Comparison of ENCODE assay signal across 23 cellular contexts in genomic region chr2:68060652-68061051, GRCh38. TPM values are rescaled to one million over a fixed set of nuclear protein-coding genes. Genes with fewer than 3 reads are reported as not detected.
DNase-seq lines count a peak whose midpoint lies in the region; ATAC-seq and TF ChIP-seq lines count a peak whose summit lies in the region.
"Had no signal": no experiment of that assay in that cellular context is flagged by ENCODE, and none has a peak within 500 bp of the region (broad histone marks: within the 10 kb centered on the region; RNA-seq: fewer than 3 reads in every experiment).

No MANE protein-coding gene starts in this region.

- POLR2A ChIA-PET in naive thymus-derived CD4-positive, alpha-beta T cell (lab: Charles Lee), result no interaction called here

- DNase-seq in HPDE6-E6E7 (ENCODE audit: extremely low spot score) (peak; percentile 27), BE2C (no peak)
- DNase-seq in naive thymus-derived CD4-positive, alpha-beta T cell, result no peak
- DNase-seq in activated CD4-positive, alpha-beta T cell treated with anti-CD3 and anti-CD28 coated beads for 1 hour, result no peak
- DNase-seq in stimulated activated naive CD4-positive, alpha-beta T cell treated with Interleukin-2 at 50 U/mL for 16 hours (lab: John Stamatoyannopoulos, UW), result no peak
- DNase-seq: activated CD4-positive, alpha-beta T cell treated with anti-CD3 and anti-CD28 coated beads for 48 hours; activated naive CD8-positive, alpha-beta T cell treated with anti-CD3 and anti-CD28 coated beads, Interleukin-2, amount 10 ng/mL, durations not matched to agents 7 days and 5 days; DMS153; GF-D8; kidney glomerular epithelial cell; NCI-H1694 treated with DMSO at 0.1 percent for 48 hours; SIG-M5; spleen; stimulated activated CD4-positive, alpha-beta T cell treated with anti-CD3 and anti-CD28 coated beads, Interleukin-4, amount 100 ng/mL, for 4 hours; stomach; upper lobe of left lung had no signal

- CTCF ChIA-PET in naive thymus-derived CD4-positive, alpha-beta T cell (lab: Charles Lee), result interaction anchor here (0.6 kb wide), 1 partner anchor 231 kb away, joined by 3 read pairs; no protein-coding TSS in a partner anchor

- ATAC-seq in naive thymus-derived CD4-positive, alpha-beta T cell, result no peak
- ATAC-seq in GM19463 (IDR thresholded peaks at IDR 0.05; ENCODE audit: unreplicated experiment), result no peak
- ATAC-seq: HCT116, K562 had no signal

- no peak overlapping the region for H3K27ac ChIP-seq in BLaER1 treated with 17β-estradiol and CSF1 and Interleukin-3, amounts not matched to agents 10 nM and 100 nM
- H3K27ac ChIP-seq in naive thymus-derived CD4-positive, alpha-beta T cell (ENCODE audit: low read depth, low read length), result no peak overlapping the region
- H3K27ac ChIP-seq: esophagus muscularis mucosa, spleen, stomach, upper lobe of left lung had no signal

- H3K4me3 ChIP-seq in BLaER1 treated with 17β-estradiol and CSF1 and Interleukin-3, amounts not matched to agents 10 nM and 100 nM, result no peak overlapping the region
- no peak overlapping the region for H3K4me3 ChIP-seq in naive thymus-derived CD4-positive, alpha-beta T cell (ENCODE audit: low read length)
- H3K4me3 ChIP-seq in BE2C (ENCODE audit: low read depth, low read length), result no peak overlapping the region
- H3K4me3 ChIP-seq: esophagus muscularis mucosa, K562, stomach, upper lobe of left lung had no signal

- H3K9me3 Mint-ChIP-seq in brain, result peaks cover 0 to 7% (median 6%) of the 10 kb centered on the region in 5 experiments
- H3K9me3 Mint-ChIP-seq in naive thymus-derived CD4-positive, alpha-beta T cell, result no peaks in the 10 kb centered on the region
- H3K9me3 Mint-ChIP-seq: activated naive CD8-positive, alpha-beta T cell treated with anti-CD3 and anti-CD28 coated beads, Interleukin-2, amount 10 ng/mL, durations not matched to agents 7 days and 5 days; activated T-helper 1 cell treated with anti-CD3 and anti-CD28 coated beads, Interleukin-12 subunit alpha, Interleukin-12 subunit beta, Interleukin-2, Interleukin-4 antibody, amounts not matched to agents 30 ng/mL and 10 ng/mL and 1 ng/mL, durations not matched to agents 14 hours and 24 hours and 36 hours had no signal

- peaks cover 8 to 50% (median 16%) of the 10 kb centered on the region in 10 experiments for H3K4me1 ChIP-seq in BLaER1 treated with 17β-estradiol and CSF1 and Interleukin-3, amounts not matched to agents 10 nM and 100 nM
- peaks cover 11 to 12% of the 10 kb centered on the region in 2 donors for H3K4me1 ChIP-seq in naive thymus-derived CD4-positive, alpha-beta T cell (ENCODE audit: control insufficient read depth in 2 of 2, insufficient read depth in 2 of 2, low read length in 2 of 2)
- H3K4me1 ChIP-seq in BE2C, result no peaks in the 10 kb centered on the region

- H3K9ac ChIP-seq in BLaER1 treated with 17β-estradiol and CSF1 and Interleukin-3, amounts not matched to agents 10 nM and 100 nM, result no peak overlapping the region; a peak in 1 of 22 replicates

- peak overlapping the region; percentile 4 to 91 (median 33) for H3K4me3 Mint-ChIP-seq in brain
- peak overlapping the region in 6 of 10 donors; percentile 9 to 84 (median 28) for H3K4me3 Mint-ChIP-seq in naive thymus-derived CD4-positive, alpha-beta T cell
- H3K4me3 Mint-ChIP-seq: activated naive CD8-positive, alpha-beta T cell treated with anti-CD3 and anti-CD28 coated beads, Interleukin-2, amount 10 ng/mL, durations not matched to agents 7 days and 5 days had no signal

- H3K27me3 ChIP-seq in BLaER1 treated with 17β-estradiol and CSF1 and Interleukin-3, amounts not matched to agents 10 nM and 100 nM, result no peaks in the 10 kb centered on the region
- no peaks in the 10 kb centered on the region for H3K27me3 ChIP-seq in naive thymus-derived CD4-positive, alpha-beta T cell (ENCODE audit: control insufficient read depth in 2 of 2, insufficient read depth in 2 of 2, low read length in 2 of 2)
- no peaks in the 10 kb centered on the region for H3K27me3 ChIP-seq in BE2C
- H3K27me3 ChIP-seq: esophagus muscularis mucosa, spleen, stomach, upper lobe of left lung had no signal

- TF ChIP-seq CTCF in brain (conservative IDR thresholded peaks at IDR 0.05) (no peak), BE2C (IDR thresholded peaks at IDR 0.05; ENCODE audit: low read depth, low read length) (no peak)

- peak overlapping the region in 9 of 11 experiments; percentile 68 to 92 (median 89); a peak in 11 of 22 replicates for H3K4me2 ChIP-seq in BLaER1 treated with 17β-estradiol and CSF1 and Interleukin-3, amounts not matched to agents 10 nM and 100 nM

- H3K4me1 Mint-ChIP-seq in brain, result peaks cover 53% of the 10 kb centered on the region
- H3K4me1 Mint-ChIP-seq in naive thymus-derived CD4-positive, alpha-beta T cell, result peaks cover 19 to 75% (median 63%) of the 10 kb centered on the region in 7 donors

- no peaks in the 10 kb centered on the region for H3K9me3 ChIP-seq in BLaER1 treated with 17β-estradiol and CSF1 and Interleukin-3, amounts not matched to agents 10 nM and 100 nM (replicated peaks in 1 of 11)
- no peaks in the 10 kb centered on the region for H3K9me3 ChIP-seq in naive thymus-derived CD4-positive, alpha-beta T cell (ENCODE audit: control insufficient read depth in 2 of 3, low read length in 3 of 3)
- no peaks in the 10 kb centered on the region for H3K9me3 ChIP-seq in BE2C
- H3K9me3 ChIP-seq: esophagus muscularis mucosa, spleen, stomach, upper lobe of left lung had no signal

- peaks cover 0 to 12% (median 3%) of the 10 kb centered on the region in 11 experiments; a peak in 2 of 22 replicates for H3K36me3 ChIP-seq in BLaER1 treated with 17β-estradiol and CSF1 and Interleukin-3, amounts not matched to agents 10 nM and 100 nM
- peaks cover 0 to 5% (median 0%) of the 10 kb centered on the region in 3 experiments for H3K36me3 ChIP-seq in naive thymus-derived CD4-positive, alpha-beta T cell (ENCODE audit: control insufficient read depth in 2 of 3, insufficient read depth in 3 of 3, low read length in 3 of 3)
- no peaks in the 10 kb centered on the region for H3K36me3 ChIP-seq in BE2C
- H3K36me3 ChIP-seq: esophagus muscularis mucosa, stomach, upper lobe of left lung had no signal

- peaks cover 9% of the 10 kb centered on the region for H3K27me3 Mint-ChIP-seq in brain
- H3K27me3 Mint-ChIP-seq in naive thymus-derived CD4-positive, alpha-beta T cell, result peaks cover 0 to 6% (median 0%) of the 10 kb centered on the region in 5 donors
- H3K27me3 Mint-ChIP-seq: activated naive CD8-positive, alpha-beta T cell treated with anti-CD3 and anti-CD28 coated beads, Interleukin-2, amount 10 ng/mL, durations not matched to agents 7 days and 5 days had no signal

- H3K27ac Mint-ChIP-seq in brain, result no peak overlapping the region
- peak overlapping the region in 2 of 9 donors; percentile 31 to 41 for H3K27ac Mint-ChIP-seq in naive thymus-derived CD4-positive, alpha-beta T cell
- H3K27ac Mint-ChIP-seq: activated naive CD8-positive, alpha-beta T cell treated with anti-CD3 and anti-CD28 coated beads, Interleukin-2, amount 10 ng/mL, durations not matched to agents 7 days and 5 days; activated T-helper 1 cell treated with anti-CD3 and anti-CD28 coated beads, Interleukin-12 subunit alpha, Interleukin-12 subunit beta, Interleukin-2, Interleukin-4 antibody, amounts not matched to agents 30 ng/mL and 10 ng/mL and 1 ng/mL, durations not matched to agents 14 hours and 24 hours and 36 hours had no signal

- no peaks in the 10 kb centered on the region for H3K36me3 Mint-ChIP-seq in brain
- peaks cover 0 to 9% (median 0%) of the 10 kb centered on the region in 5 donors for H3K36me3 Mint-ChIP-seq in naive thymus-derived CD4-positive, alpha-beta T cell

- H4K20me1 ChIP-seq in BLaER1 treated with 17β-estradiol and CSF1 and Interleukin-3, amounts not matched to agents 10 nM and 100 nM, result peaks cover 27 to 55% (median 42%) of the 10 kb centered on the region in 11 experiments; a peak in 21 of 22 replicates

- intact Hi-C loops in naive thymus-derived CD4-positive, alpha-beta T cell (cut with micrococcal nuclease), result no loop called here

RNA-seq across cellular contexts. Expression of gene C1D, which starts 2.2 kb away (rescaled TPM):
- 22.6 TPM for polyA plus RNA-seq in brain (ENCODE audit: insufficient read depth, low read depth, low replicate concordance)
- 10 to 100 TPM; 13.2 to 24.4 (median 15.7) TPM for total RNA-seq in naive thymus-derived CD4-positive, alpha-beta T cell
- polyA plus RNA-seq in naive thymus-derived CD4-positive, alpha-beta T cell, result 10 to 100 TPM; 22.5 to 57.2 TPM
- polyA plus RNA-seq in BE2C (2012; ENCODE audit: insufficient read depth, insufficient read length, low read depth), result 22.6 TPM
